Comparison of ENCODE assay signal across 9 cellular contexts in genomic region chr2:43823751-43824150, GRCh38. TPM values are rescaled to one million over a fixed set of nuclear protein-coding genes. Genes with fewer than 3 reads are reported as not detected.
"Had no signal": no experiment of that assay in that cellular context is flagged by ENCODE, and none has a peak within 500 bp of the region (broad histone marks: within the 10 kb centered on the region; RNA-seq: fewer than 3 reads in every experiment).

No MANE protein-coding gene starts in this region.

- H3K27ac ChIP-seq: HL-60 had no signal

- ATAC-seq: HCT116, HepG2 had no signal

- H3K27ac Mint-ChIP-seq: HFFc6, IgD-negative memory B cell had no signal

- DNase-seq: GOT3, HFFc6 had no signal

- H3K36me3 ChIP-seq: HAP-1 had no signal

- H3K4me3 Mint-ChIP-seq: HFFc6, IgD-negative memory B cell had no signal

- H3K4me1 ChIP-seq: HAP-1 had no signal

- FAIRE-seq: H54, HepG2 had no signal

- H3K4me3 ChIP-seq: HAP-1 had no signal

- H3K9me3 ChIP-seq: HAP-1 had no signal

- H3K36me3 Mint-ChIP-seq: IgD-negative memory B cell had no signal

- H3K9me3 Mint-ChIP-seq: HFFc6 had no signal

RNA-seq across cellular contexts. Expression of gene ABCG5, which starts 14.9 kb away (rescaled TPM):
- total RNA-seq: HFFc6, HT1080 had no signal
- polyA plus RNA-seq: IgD-negative memory B cell had no signal

RNA-seq across cellular contexts. Expression of gene ABCG8, which starts 15.0 kb away (rescaled TPM):
- total RNA-seq: HFFc6, HT1080 had no signal
- polyA plus RNA-seq: IgD-negative memory B cell had no signal
